ENCODE assay signal across 1 cellular context in genomic region chr13:40639226-40639681, GRCh38.
TF ChIP-seq lines count a peak whose summit lies in the region.

No MANE protein-coding gene starts in this region.

TF ChIP-seq in GM23338, 12 proteins besides CTCF, POLR2A, EP300 and RAD21 (continued from another document):
- TF ChIP-seq ETS1 (IDR thresholded peaks at IDR 0.05), result no peak
- TF ChIP-seq STAT1 (IDR thresholded peaks at IDR 0.05; ENCODE audit: unreplicated experiment), result no peak
- no peak for TF ChIP-seq EZH2phosphoT487 (IDR thresholded peaks at IDR 0.05; ENCODE audit: unreplicated experiment)
- TF ChIP-seq POLR2AphosphoS5 (IDR thresholded peaks at IDR 0.05; ENCODE audit: low read depth), result no peak
- TF ChIP-seq CREB1 (CRISPR knock-in tag; IDR thresholded peaks at IDR 0.05; ENCODE audit: low read depth), result no peak
TF ChIP-seq in GM23338: peak in this region for 0.
